ENCODE assay signal across 14 cellular contexts in genomic region chr3:88188436-88188835, GRCh38. TPM values are rescaled to one million over a fixed set of nuclear protein-coding genes. Genes with fewer than 3 reads are reported as not detected.
DNase-seq lines count a peak whose midpoint lies in the region; ATAC-seq and TF ChIP-seq lines count a peak whose summit lies in the region.
"Had no signal": no experiment of that assay in that cellular context is flagged by ENCODE, and none has a peak within 500 bp of the region (broad histone marks: within the 10 kb centered on the region; RNA-seq: fewer than 3 reads in every experiment).

No MANE protein-coding gene starts in this region.

- no peak overlapping the region for H3K4me3 ChIP-seq in brain microvascular endothelial cell (ENCODE audit: low read depth, low read length)

- peak overlapping the region; percentile 26 for H3K27ac ChIP-seq in brain microvascular endothelial cell

- no peaks in the 10 kb centered on the region for H3K36me3 ChIP-seq in brain microvascular endothelial cell (replicated peaks)

- TF ChIP-seq CTCF in brain microvascular endothelial cell (IDR thresholded peaks at IDR 0.05; ENCODE audit: low read depth, low read length, missing control alignments) = no peak

- in situ Hi-C loops in brain microvascular endothelial cell (cut with HindIII; ENCODE audit: low pct_ligation_motif_present, low sequenced_read_pairs) = no loop called here

- no peaks in the 10 kb centered on the region for H3K27me3 ChIP-seq in brain microvascular endothelial cell (replicated peaks)

- ATAC-seq in HG03565 (IDR thresholded peaks at IDR 0.05; ENCODE audit: unreplicated experiment) (no peak), GM19463 (IDR thresholded peaks at IDR 0.05; ENCODE audit: unreplicated experiment) (no peak), GM19452 (IDR thresholded peaks at IDR 0.05; ENCODE audit: unreplicated experiment) (no peak)

- DNase-seq in A172 (ENCODE audit: low spot score) (peak; percentile 71), HCEC 1CT (peak; percentile 41), brain microvascular endothelial cell (peak; percentile 69), inferior parietal cortex (ENCODE audit: extremely low spot score) (peak; percentile 62), NCI-H446 treated with DMSO at 0.1 percent for 48 hours (lab: John Stamatoyannopoulos, UW) (no peak)
- DNase-seq: activated CD4-positive, alpha-beta memory T cell treated with anti-CD3 and anti-CD28 coated beads for 36 hours; cortex of kidney; NCI-H2171 treated with DMSO at 0.1 percent for 48 hours; nephron progenitor cell; stimulated activated CD4-positive, alpha-beta T cell treated with anti-CD3 and anti-CD28 coated beads, Interleukin-12 subunit alpha, Interleukin-12 subunit beta, amount 100 ng/mL, for 4 hours; T-helper 2 cell had no signal

RNA-seq across cellular contexts. Expression of gene C3orf38, which starts 38.7 kb away (rescaled TPM):
- total RNA-seq in A172 (2014; rRNA removed; shearing (Covaris generic)) = 35.8 and 41.1 TPM in 2 replicates
